8 cellular contexts compared by ENCODE assay signal in the genomic region with DNA sequence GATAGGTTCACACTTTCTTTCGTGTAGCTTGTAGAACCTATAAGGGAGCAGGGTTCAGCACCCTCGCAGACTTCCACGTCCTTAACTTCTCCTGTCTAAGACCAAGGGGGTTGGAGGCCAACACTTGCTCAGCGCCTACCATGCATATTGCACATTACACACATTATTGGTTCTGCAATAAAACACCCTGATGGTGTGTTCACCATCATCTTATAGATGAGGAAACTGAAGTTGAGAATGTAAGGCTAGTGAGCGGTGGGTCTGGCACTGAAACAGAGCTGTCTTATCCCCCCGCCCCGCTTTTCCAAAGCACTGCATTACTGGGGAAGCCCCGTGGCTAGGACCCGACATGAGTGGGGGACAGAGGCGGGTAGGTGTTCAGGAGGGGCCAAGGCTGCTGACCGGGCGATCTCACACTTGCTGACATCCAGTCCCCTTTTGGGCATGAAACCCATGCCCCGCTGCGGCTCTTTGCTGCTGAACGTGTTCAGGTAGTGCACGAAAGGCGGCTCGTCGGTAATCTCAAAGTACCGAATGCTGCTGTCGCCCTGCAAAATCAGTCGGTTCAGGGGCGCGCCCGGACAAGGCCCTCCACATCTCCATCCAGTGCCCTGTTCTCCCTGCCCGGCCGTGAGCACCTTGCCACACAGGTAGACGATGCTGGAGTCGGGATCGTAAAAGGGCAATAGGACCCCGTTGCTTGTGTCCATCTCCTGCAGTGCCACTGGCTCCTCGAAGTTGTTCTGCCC. TPM values are rescaled to one million over a fixed set of nuclear protein-coding genes. Genes with fewer than 3 reads are reported as not detected.
A peak's percentile ranks its signal among the peaks of the same experiment; 100 is the strongest.
DNase-seq lines count a peak whose midpoint lies in the region; ATAC-seq and TF ChIP-seq lines count a peak whose summit lies in the region.

No MANE protein-coding gene starts in this region.

- H3K4me2 ChIP-seq in SU-DHL-6 (ENCODE audit: low read depth, low read length, poor library complexity, severe bottlenecking): peak overlapping the region; percentile 59

- H3K9ac ChIP-seq in SU-DHL-6 (ENCODE audit: low read length): peak overlapping the region; percentile 30; the same call in 1 of the 2 replicates
- H3K9ac ChIP-seq in skeletal muscle tissue (ENCODE audit: low read depth in 1 of 3, low read length in 3 of 3): peak overlapping the region in 2 of 3 donors; percentile 20 to 97

- ATAC-seq in HG02870 (IDR thresholded peaks at IDR 0.05; ENCODE audit: unreplicated experiment) (no peak), HG02678 (IDR thresholded peaks at IDR 0.05; ENCODE audit: unreplicated experiment) (no peak)

- H3K4me1 ChIP-seq in right atrium auricular region: peaks cover 0 to 86% of the 10 kb centered on the region in 2 donors
- H3K4me1 ChIP-seq in skeletal muscle tissue (ENCODE audit: control insufficient read depth in 3 of 3, insufficient read depth in 3 of 3, low read length in 3 of 3): peaks cover 79 to 82% (median 81%) of the 10 kb centered on the region in 3 donors

- no peak overlapping the region for H3K4me3 ChIP-seq in SU-DHL-6 (ENCODE audit: insufficient read depth, low read length, poor library complexity, severe bottlenecking)
- peak overlapping the region; percentile 30 to 50 for H3K4me3 ChIP-seq in right atrium auricular region
- H3K4me3 ChIP-seq in skeletal muscle tissue (ENCODE audit: low read length in 3 of 3): peak overlapping the region; percentile 38 to 67 (median 56)

- H3K36me3 ChIP-seq in SU-DHL-6 (ENCODE audit: low read length) (no peaks in the 10 kb centered on the region), right atrium auricular region (no peaks in the 10 kb centered on the region), skeletal muscle tissue (ENCODE audit: control insufficient read depth in 3 of 3, insufficient read depth in 3 of 3, low read length in 3 of 3) (peaks cover 26 to 35% (median 30%) of the 10 kb centered on the region in 3 donors)

- no peaks in the 10 kb centered on the region for H3K79me2 ChIP-seq in SU-DHL-6 (ENCODE audit: insufficient read depth, low read length)

- TF ChIP-seq CTCF in SU-DHL-6 (IDR thresholded peaks at IDR 0.05; ENCODE audit: insufficient read depth, low read length, poor library complexity, severe bottlenecking) (no peak), right atrium auricular region (IDR thresholded peaks at IDR 0.05) (no peak)

- no peaks in the 10 kb centered on the region for H3F3A ChIP-seq in SU-DHL-6 (ENCODE audit: insufficient read depth)

- peak; percentile 54 for DNase-seq in DMS79 treated with DMSO at 0.1 percent for 48 hours (lab: John Stamatoyannopoulos, UW)
- DNase-seq in DMS79 (lab: John Stamatoyannopoulos, UW): no peak
- no peak for DNase-seq in right atrium auricular region (ENCODE audit: low spot score)
- DNase-seq in H4 (ENCODE audit: low spot score): no peak

- H3K27me3 ChIP-seq in SU-DHL-6 (ENCODE audit: low read length) (no peaks in the 10 kb centered on the region), right atrium auricular region (no peaks in the 10 kb centered on the region), skeletal muscle tissue (ENCODE audit: control insufficient read depth in 3 of 3, insufficient read depth in 3 of 3, low read length in 3 of 3) (no peaks in the 10 kb centered on the region)

- no peaks in the 10 kb centered on the region for H3K9me2 ChIP-seq in SU-DHL-6 (replicated peaks; ENCODE audit: insufficient read depth, low read length)

- no peak overlapping the region for H3K27ac ChIP-seq in SU-DHL-6 (ENCODE audit: low read depth, low read length)
- peak overlapping the region in 1 of 2 donors; percentile 46 for H3K27ac ChIP-seq in right atrium auricular region
- H3K27ac ChIP-seq in skeletal muscle tissue (ENCODE audit: low read depth, low read length): peak overlapping the region; percentile 47

- no peak overlapping the region for H2AFZ ChIP-seq in SU-DHL-6 (ENCODE audit: low read depth, low read length, severe bottlenecking)

- H3K9me3 ChIP-seq in SU-DHL-6 (ENCODE audit: insufficient read depth, low read length) (no peaks in the 10 kb centered on the region), right atrium auricular region (no peaks in the 10 kb centered on the region), skeletal muscle tissue (ENCODE audit: control insufficient read depth in 3 of 3, low read length in 3 of 3) (no peaks in the 10 kb centered on the region)

- no peaks in the 10 kb centered on the region for H4K20me1 ChIP-seq in SU-DHL-6 (ENCODE audit: low read depth, low read length)

RNA-seq across cellular contexts. Expression of a gene that starts 6.2 kb away (rescaled TPM):
- total RNA-seq in right atrium auricular region: 10 to 100 TPM; 65.0 to 87.6 TPM
- total RNA-seq in skeletal muscle tissue: 43.3 TPM
- total RNA-seq in H4 (2014; rRNA removed; shearing (Covaris generic)): 0.14 and 1.2 TPM in 2 replicates

RNA-seq across cellular contexts. Expression of a gene that starts 23.5 kb away (rescaled TPM):
- 1 to 10 TPM; 6.6 to 8.3 TPM for total RNA-seq in right atrium auricular region
- 9.4 TPM for total RNA-seq in skeletal muscle tissue
- 2.9 and 3.8 TPM in 2 replicates for total RNA-seq in H4 (2014; rRNA removed; shearing (Covaris generic))

RNA-seq across cellular contexts. Expression of a gene that starts 27.0 kb away (rescaled TPM):
- total RNA-seq in right atrium auricular region (10 to 100 TPM; 26.7 to 48.1 TPM), skeletal muscle tissue (11.0 TPM)
- total RNA-seq in H4 (2014; rRNA removed; shearing (Covaris generic)): 10.8 and 11.7 TPM in 2 replicates

RNA-seq across cellular contexts. Expression of a gene that starts 48.0 kb away (rescaled TPM):
- total RNA-seq in right atrium auricular region (10 to 100 TPM; 48.8 to 67.0 TPM), skeletal muscle tissue (26.1 TPM)
- 16.0 and 23.3 TPM in 2 replicates for total RNA-seq in H4 (2014; rRNA removed; shearing (Covaris generic))

RNA-seq across cellular contexts. Expression of a gene that starts 49.6 kb away (rescaled TPM):
- total RNA-seq in right atrium auricular region: 1 to 10 TPM; 9.0 to 9.5 TPM
- 5.2 TPM for total RNA-seq in skeletal muscle tissue
- total RNA-seq in H4 (2014; rRNA removed; shearing (Covaris generic)): 6.2 and 8.6 TPM in 2 replicates

Comparison
In these comparisons a context has a peak if more than half of its experiments do, and no peak if none do; other contexts are left out.
1. RNA of a gene that starts 6.2 kb away (total RNA-seq): 65.0 to 87.6 TPM in right atrium auricular region and 43.3 TPM in skeletal muscle tissue (single experiment); 0.14 to 1.2 TPM in H4; every median in the first group is over 10 times any median in the second.